In genomic region chr1:234989019-234989418, GRCh38 we compare ENCODE assay signal across 11 cellular contexts.
DNase-seq lines count a peak whose midpoint lies in the region; ATAC-seq, FAIRE-seq and TF ChIP-seq lines count a peak whose summit lies in the region.
"Had no signal": no experiment of that assay in that cellular context is flagged by ENCODE, and none has a peak within 500 bp of the region (broad histone marks: within the 10 kb centered on the region; RNA-seq: fewer than 3 reads in every experiment).

No MANE protein-coding gene starts in this region.

- 0 out of 3 replicates have a peak, but pooled peaks have one; percentile 1 for ATAC-seq in GM12878
- ATAC-seq in HG03442 (IDR thresholded peaks at IDR 0.05; ENCODE audit: unreplicated experiment), result no peak
- ATAC-seq: CD8-positive, alpha-beta T cell; gastrocnemius medialis; SK-N-SH treated with all-trans-retinoic acid at 6 μM for 48 hours had no signal

- H3K79me2 ChIP-seq in GM23248 (ENCODE audit: insufficient read depth) (no peaks in the 10 kb centered on the region), GM12878 (ENCODE audit: control insufficient read depth, insufficient read depth, low read length) (no peaks in the 10 kb centered on the region)

- RAD21 ChIA-PET in GM12878 (lab: Charles Lee; ENCODE audit: unreplicated experiment), result interaction anchor here (0.5 to 6.5 kb wide), 10 partner anchors 12 to 145 kb away, joined by 3 to 82 read pairs (median 4); no protein-coding TSS in a partner anchor

- no peak overlapping the region for H3K9ac ChIP-seq in GM23248
- no peak overlapping the region for H3K9ac ChIP-seq in GM12878 (ENCODE audit: control insufficient read depth, insufficient read depth, low read length)

- no peak for TF ChIP-seq CTCF in GM12878 (IDR thresholded peaks at IDR 0.05 in 2 of 3, conservative IDR thresholded peaks at IDR 0.05 in 1 of 3; ENCODE audit: control insufficient read depth in 2 of 3, extremely low read depth in 1 of 3, insufficient read depth in 1 of 3, low read depth in 3 of 3, low read length in 3 of 3)
- no peak for TF ChIP-seq CTCF in sigmoid colon (IDR thresholded peaks at IDR 0.05)

- no peaks in the 10 kb centered on the region for H3K36me3 ChIP-seq in GM23248 (ENCODE audit: low read depth)
- H3K36me3 ChIP-seq in GM12878 (ENCODE audit: control insufficient read depth in 2 of 2, insufficient read depth in 2 of 2, low read length in 1 of 2), result no peaks in the 10 kb centered on the region
- no peaks in the 10 kb centered on the region for H3K36me3 ChIP-seq in sigmoid colon
- H3K36me3 ChIP-seq: gastrocnemius medialis had no signal

- no peak overlapping the region for H2AFZ ChIP-seq in GM23248
- no peak overlapping the region for H2AFZ ChIP-seq in GM12878 (ENCODE audit: control insufficient read depth, low read depth, low read length)

- TF ChIP-seq EP300 in GM12878 (IDR thresholded peaks at IDR 0.05; ENCODE audit: borderline replicate concordance in 1 of 2, control insufficient read depth in 1 of 2, low read depth in 2 of 2, low read length in 2 of 2) (no peak), sigmoid colon (IDR thresholded peaks at IDR 0.05) (no peak)

- no peaks in the 10 kb centered on the region for H4K20me1 ChIP-seq in GM23248 (ENCODE audit: insufficient read depth)
- H4K20me1 ChIP-seq in GM12878 (ENCODE audit: control insufficient read depth, insufficient read depth), result no peaks in the 10 kb centered on the region

- peak; percentile 58 for DNase-seq in EH (ENCODE audit: low read depth)
- peak; percentile 40 for DNase-seq in GM23248
- DNase-seq in GM12878 (ENCODE audit: low read depth, low spot score), result no peak
- peak; percentile 7 for DNase-seq in sigmoid colon
- no peak for DNase-seq in KG1 (lab: John Stamatoyannopoulos, UW)
- DNase-seq in HTR-8/SVneo (ENCODE audit: insufficient read length, low spot score), result no peak
- DNase-seq: CD8-positive, alpha-beta T cell; gastrocnemius medialis had no signal

- CTCF ChIA-PET in GM12878 (lab: Yijun Ruan, JAX), result interaction anchor here (0.8 to 4.3 kb wide), 8 partner anchors 9 to 95 kb away, joined by 3 to 13 read pairs (median 4); no protein-coding TSS in a partner anchor

- H3K4me3 ChIP-seq in GM23248 (no peak overlapping the region), GM12878 (no peak overlapping the region), sigmoid colon (no peak overlapping the region)
- H3K4me3 ChIP-seq: gastrocnemius medialis had no signal

- in situ Hi-C loops in GM23248 (cut with MboI) (loop anchor here (10.0 kb wide), 2 partner anchors 264 to 374 kb away; partner anchors contain the start of gene IRF2BP2), GM12878 (cut with MboI) (no loop called here)

- H3K27me3 ChIP-seq in GM23248 (replicated peaks; ENCODE audit: insufficient read depth), result no peaks in the 10 kb centered on the region
- no peaks in the 10 kb centered on the region for H3K27me3 ChIP-seq in GM12878 (replicated peaks in 1 of 2; ENCODE audit: control insufficient read depth in 2 of 2, insufficient read depth in 2 of 2, low read length in 1 of 2)
- no peaks in the 10 kb centered on the region for H3K27me3 ChIP-seq in sigmoid colon
- H3K27me3 ChIP-seq: gastrocnemius medialis had no signal

- no TSS peak for BruUV-seq in GM12878 (replicated peaks; lab: Mats Ljungman, UMichigan)

- TF ChIP-seq RAD21 in GM12878 (IDR thresholded peaks at IDR 0.05; ENCODE audit: insufficient read depth, low read depth, low read length), result no peak

- SMC1A ChIA-PET in GM12878 (lab: Charles Lee; ENCODE audit: uncharacterized antibody, unreplicated experiment), result interaction anchor here (0.7 to 8.0 kb wide), 15 partner anchors 8 to 108 kb away, joined by 3 to 108 read pairs (median 3); no protein-coding TSS in a partner anchor

- H3K4me2 ChIP-seq in GM23248 (ENCODE audit: unreplicated experiment) (no peak overlapping the region), GM12878 (ENCODE audit: control insufficient read depth, insufficient read depth) (no peak overlapping the region)

- intact Hi-C loops in GM12878 (cut with micrococcal nuclease; ENCODE audit: unreplicated experiment), result no loop called here
- intact Hi-C loops in sigmoid colon (cut with DNase I), result no loop called here

- H3K27ac ChIP-seq in GM23248, result no peak overlapping the region; the same call in 1 of the 2 replicates
- peak overlapping the region; percentile 3; the same call in 1 of the 2 replicates for H3K27ac ChIP-seq in GM12878 (ENCODE audit: control insufficient read depth, insufficient read depth)
- peak overlapping the region; percentile 83 to 96 (median 86) for H3K27ac ChIP-seq in sigmoid colon
- H3K27ac ChIP-seq: HL-60 had no signal

- H3K4me1 ChIP-seq in GM23248 (ENCODE audit: insufficient read depth) (peaks cover 42% of the 10 kb centered on the region), GM12878 (ENCODE audit: control insufficient read depth, insufficient read depth, low read length) (peaks cover 59% of the 10 kb centered on the region), sigmoid colon (peaks cover 0 to 63% (median 53%) of the 10 kb centered on the region in 4 donors)

- TF ChIP-seq POLR2A in GM12878 (IDR thresholded peaks at IDR 0.05; ENCODE audit: low read depth, low read length), result no peak
- no peak for TF ChIP-seq POLR2A in sigmoid colon (IDR thresholded peaks at IDR 0.05)

- H3K9me3 ChIP-seq in GM23248 (ENCODE audit: low read depth) (no peaks in the 10 kb centered on the region), GM12878 (replicated peaks; ENCODE audit: control insufficient read depth, insufficient read depth, low read length) (no peaks in the 10 kb centered on the region; the same call in 2 of the 3 replicates), sigmoid colon (no peaks in the 10 kb centered on the region)
- H3K9me3 ChIP-seq: gastrocnemius medialis had no signal

- 77 to 85% methylated on average over 6 of the region's 6 CpGs for WGBS in GM23248 (ENCODE audit: low coverage in 1 of 2, low lambda C conversion rate in 2 of 2, missing lambda C conversion rate in 2 of 2), 2 experiments
- WGBS in GM12878 (ENCODE audit: insufficient coverage, insufficient replicate concordance, low lambda C conversion rate, missing lambda C conversion rate), result 85% methylated on average over 6 of the region's 6 CpGs
- 85 to 86% methylated on average over 6 of the region's 6 CpGs for WGBS in sigmoid colon, 2 donors

- peaks cover 36% of the 10 kb centered on the region for H3F3A ChIP-seq in GM23248 (ENCODE audit: insufficient read depth)

- FAIRE-seq in GM12878 (lab: Jason Lieb, UNC) (no peak), HTR-8/SVneo (lab: Jason Lieb, UNC) (no peak)

- POLR2A ChIA-PET in GM12878 (lab: Charles Lee), result interaction anchor here (0.5 to 6.0 kb wide), 4 partner anchors 8 to 52 kb away, joined by 4 to 39 read pairs (median 6); no protein-coding TSS in a partner anchor

- no peaks in the 10 kb centered on the region for H3K9me2 ChIP-seq in GM23248 (ENCODE audit: insufficient read depth)

TF ChIP-seq in GM12878, 131 proteins besides CTCF, POLR2A, EP300 and RAD21:
- TF ChIP-seq NR2F1 (conservative IDR thresholded peaks at IDR 0.05), result peak; percentile 86
- no peak for TF ChIP-seq CHD4 (IDR thresholded peaks at IDR 0.05)
- TF ChIP-seq YY1 (IDR thresholded peaks at IDR 0.05; ENCODE audit: low read depth, low read length), result no peak
- TF ChIP-seq RCOR1 (conservative IDR thresholded peaks at IDR 0.05; ENCODE audit: low read depth, low read length), result no peak
- no peak for TF ChIP-seq TCF12 (IDR thresholded peaks at IDR 0.05; ENCODE audit: low read depth, low read length)
- TF ChIP-seq ZNF274 (IDR thresholded peaks at IDR 0.05; ENCODE audit: insufficient read depth, insufficient read length), result no peak
- 0 out of 2 replicates have a peak, but pooled peaks have one; percentile 12 for TF ChIP-seq NR2C1 (IDR thresholded peaks at IDR 0.05)

Comparison
In these comparisons a context has a peak if more than half of its experiments do, and no peak if none do; other contexts are left out.
1. DNase-seq: peak in EH (single experiment), GM23248 (single experiment) and sigmoid colon (single experiment); none in GM12878 (single experiment), KG1 (single experiment) and HTR-8/SVneo (single experiment).